ENCODE assay signal across 19 cellular contexts in genomic region chr11:94647926-94648325, GRCh38.
DNase-seq lines count a peak whose midpoint lies in the region; ATAC-seq, FAIRE-seq and TF ChIP-seq lines count a peak whose summit lies in the region.
"Had no signal": no experiment of that assay in that cellular context is flagged by ENCODE, and none has a peak within 500 bp of the region (broad histone marks: within the 10 kb centered on the region; RNA-seq: fewer than 3 reads in every experiment).

No MANE protein-coding gene starts in this region.

- no peak overlapping the region for H3K9ac ChIP-seq in kidney (ENCODE audit: low read length in 2 of 2)

- no peak for TF ChIP-seq CTCF in fibroblast of mammary gland (conservative IDR thresholded peaks at IDR 0.05; ENCODE audit: control insufficient read depth, insufficient read depth, low read depth, low read length)
- TF ChIP-seq CTCF in kidney (IDR thresholded peaks at IDR 0.05; ENCODE audit: borderline replicate concordance, extremely low read depth, insufficient read depth) = no peak
- no peak for TF ChIP-seq CTCF in uterus (IDR thresholded peaks at IDR 0.05)
- no peak for TF ChIP-seq CTCF in PC-9 (conservative IDR thresholded peaks at IDR 0.05)

- no peaks in the 10 kb centered on the region for H3K79me2 ChIP-seq in PC-9 (ENCODE audit: low read depth)

- CTCF ChIA-PET in HEK293T (lab: Yijun Ruan, JAX) (no interaction called here), PC-9 (lab: Charles Lee) (no interaction called here)

- H3K36me3 ChIP-seq in kidney (ENCODE audit: control insufficient read depth in 1 of 2, insufficient read depth in 2 of 2, low read length in 2 of 2) = no peaks in the 10 kb centered on the region
- H3K36me3 ChIP-seq in uterus = no peaks in the 10 kb centered on the region
- H3K36me3 ChIP-seq in PC-9 (ENCODE audit: low read depth) = no peaks in the 10 kb centered on the region
- H3K36me3 ChIP-seq: SJSA1, thyroid gland had no signal

- H3K27me3 ChIP-seq in uterus (no peaks in the 10 kb centered on the region), PC-9 (ENCODE audit: insufficient read depth, low read depth) (no peaks in the 10 kb centered on the region)
- H3K27me3 ChIP-seq: body of pancreas, SJSA1, thyroid gland had no signal

- H3F3A ChIP-seq in PC-9 (ENCODE audit: insufficient read depth, low read depth) = no peaks in the 10 kb centered on the region; the same call in 1 of the 2 replicates

- no peaks in the 10 kb centered on the region for H4K20me1 ChIP-seq in PC-9 (ENCODE audit: insufficient read depth)

- no peak for TF ChIP-seq POLR2A in uterus (IDR thresholded peaks at IDR 0.05)
- no peak for TF ChIP-seq POLR2A in GM18505 (IDR thresholded peaks at IDR 0.05; ENCODE audit: borderline replicate concordance, extremely low read depth, insufficient read depth, insufficient read length)

- H3K27ac ChIP-seq in kidney (ENCODE audit: low read depth in 2 of 2, low read length in 2 of 2) (peak overlapping the region in 1 of 2 donors; percentile 26), uterus (peak overlapping the region; percentile 39 to 48), PC-9 (no peak overlapping the region)
- H3K27ac ChIP-seq: body of pancreas, SJSA1, thyroid gland had no signal

- BruUV-seq in PC-9 (replicated peaks; lab: Mats Ljungman, UMichigan) = no TSS peak

- no peak overlapping the region for H3K4me2 ChIP-seq in PC-9

- FAIRE-seq in kidney (lab: Jason Lieb, UNC) = no peak

- POLR2A ChIA-PET in HEK293T (lab: Yijun Ruan, JAX) (no interaction called here), PC-9 (lab: Charles Lee; ENCODE audit: unreplicated experiment) (no interaction called here)

- H3K4me3 ChIP-seq in fibroblast of mammary gland (ENCODE audit: control insufficient read depth, low read depth, low read length) = no peak overlapping the region
- no peak overlapping the region for H3K4me3 ChIP-seq in kidney (ENCODE audit: low read length in 2 of 2)
- H3K4me3 ChIP-seq in uterus = no peak overlapping the region
- no peak overlapping the region for H3K4me3 ChIP-seq in PC-9
- H3K4me3 ChIP-seq: body of pancreas, SJSA1, thyroid gland had no signal

- H2AFZ ChIP-seq in PC-9 = no peak overlapping the region

- H3K9me3 ChIP-seq in kidney (ENCODE audit: control insufficient read depth in 1 of 2, low read length in 2 of 2) (no peaks in the 10 kb centered on the region), uterus (no peaks in the 10 kb centered on the region), PC-9 (ENCODE audit: insufficient read depth, low read depth) (no peaks in the 10 kb centered on the region)
- H3K9me3 ChIP-seq: body of pancreas, SJSA1, thyroid gland had no signal

- intact Hi-C loops in kidney (cut with DNase I) (no loop called here), uterus (cut with DNase I; ENCODE audit: low total_unique reads) (no loop called here), PC-9 (cut with micrococcal nuclease; ENCODE audit: unreplicated experiment) (no loop called here)

- ATAC-seq in GM18505 (IDR thresholded peaks at IDR 0.05; ENCODE audit: unreplicated experiment) = no peak
- ATAC-seq: activated naive CD4-positive, alpha-beta T cell treated with anti-CD3 and anti-CD28 coated beads, Interleukin-2, amount 50 U/mL, for 72 hours; activated T-cell treated with anti-CD3 and anti-CD28 coated beads, Interleukin-2, amount 50 U/mL, for 72 hours; body of pancreas; PC-3 had no signal

- peak; percentile 49 for DNase-seq in NCI-H146 (lab: John Stamatoyannopoulos, UW)
- DNase-seq in fibroblast of mammary gland (ENCODE audit: low read depth) = peak; percentile 39
- DNase-seq in kidney = peak; percentile 85
- DNase-seq in uterus = peak; percentile 63 to 76
- no peak for DNase-seq in HEK293T (ENCODE audit: extremely low spot score)
- no peak for DNase-seq in PC-9
- DNase-seq: activated T-cell treated with anti-CD3 and anti-CD28 coated beads, Interleukin-2, amount 50 U/mL, for 72 hours; foreskin fibroblast; hippocampal formation; NCI-H1417 treated with DMSO at 0.1 percent for 48 hours; nephron progenitor cell; PC-3; stimulated activated CD4-positive, alpha-beta T cell treated with anti-CD3 and anti-CD28 coated beads, Interleukin-12 subunit alpha, Interleukin-12 subunit beta, amount 100 ng/mL, for 4 hours; T1000; thyroid gland had no signal

- H3K9me2 ChIP-seq in PC-9 (ENCODE audit: insufficient read depth) = no peaks in the 10 kb centered on the region

- H3K4me1 ChIP-seq in kidney (ENCODE audit: control insufficient read depth in 1 of 2, insufficient read depth in 1 of 2, low read depth in 1 of 2, low read length in 2 of 2) (no peaks in the 10 kb centered on the region), uterus (peaks cover 0 to 5% of the 10 kb centered on the region in 2 donors), PC-9 (replicated peaks; ENCODE audit: insufficient read depth) (peaks cover 16% of the 10 kb centered on the region)
- H3K4me1 ChIP-seq: body of pancreas, SJSA1, thyroid gland had no signal

TF ChIP-seq in HEK293T, 16 proteins besides CTCF, POLR2A, EP300 and RAD21:
- TF ChIP-seq FOXA1 (IDR thresholded peaks at IDR 0.05) (no peak), BHLHE40 (IDR thresholded peaks at IDR 0.05; ENCODE audit: borderline replicate concordance) (no peak), PKNOX1 (IDR thresholded peaks at IDR 0.05) (no peak), TARDBP (IDR thresholded peaks at IDR 0.05) (no peak), ARNT (IDR thresholded peaks at IDR 0.05) (no peak), HDGF (IDR thresholded peaks at IDR 0.05; ENCODE audit: borderline replicate concordance) (no peak), ZNF384 (IDR thresholded peaks at IDR 0.05) (no peak), SUZ12 (IDR thresholded peaks at IDR 0.05) (no peak), FOXK2 (IDR thresholded peaks at IDR 0.05) (no peak)

Comparison
In these comparisons a context has a peak if more than half of its experiments do, and no peak if none do; other contexts are left out.
1. DNase-seq: peak in NCI-H146 (single experiment), fibroblast of mammary gland (single experiment), kidney (single experiment) and uterus (2 of 2); none in HEK293T (single experiment) and PC-9 (0 of 2).